ENCODE assay signal across 1 cellular context in the genomic region with DNA sequence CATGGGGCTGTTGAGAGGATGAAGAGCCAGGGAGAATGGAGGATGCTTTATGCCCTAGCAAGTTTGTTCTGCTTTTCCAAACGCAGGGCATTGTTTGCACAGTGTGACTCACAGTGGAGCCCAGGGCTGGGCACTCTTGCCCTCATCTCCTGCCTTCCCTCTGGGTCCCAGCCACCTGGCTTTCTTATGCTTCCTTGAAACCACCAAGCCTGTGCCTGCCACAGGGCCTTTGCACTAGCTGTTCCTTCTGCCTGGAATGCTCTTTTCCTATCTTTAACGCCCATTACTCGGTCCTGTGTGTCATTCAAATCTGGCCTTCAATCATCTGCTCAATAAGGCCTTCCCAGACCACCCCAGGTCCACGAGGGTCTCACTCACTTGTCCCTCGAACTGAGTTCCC.
A peak's percentile ranks its signal among the peaks of the same experiment; 100 is the strongest.
TF ChIP-seq lines count a peak whose summit lies in the region.

No MANE protein-coding gene starts in this region.

TF ChIP-seq in H1, 55 proteins besides CTCF, POLR2A, EP300 and RAD21:
- TF ChIP-seq TCF12 (IDR thresholded peaks at IDR 0.05; ENCODE audit: low read depth, low read length) (no peak), JUN (IDR thresholded peaks at IDR 0.05; ENCODE audit: low read depth, low read length) (no peak), KDM1A (IDR thresholded peaks at IDR 0.05; ENCODE audit: borderline replicate concordance, low read length) (peak; percentile 82; the same call in 1 of the 2 replicates)
